ENCODE assay signal across 8 cellular contexts in genomic region chr5:177671755-177672690, GRCh38.
DNase-seq lines count a peak whose midpoint lies in the region; ATAC-seq lines count a peak whose summit lies in the region.
"Not testable (repeated sequence)": the region's sequence is repeated elsewhere in the genome, so short reads cannot be mapped to it uniquely, and the experiment has no call there.

No MANE protein-coding gene starts in this region.

- not testable (repeated sequence) for H3K27me3 Mint-ChIP-seq in CD4-positive, CD25-positive, alpha-beta regulatory T cell

- H2AFZ ChIP-seq in neuronal stem cell (ENCODE audit: low read length) = peak overlapping the region; percentile 84

- not testable (repeated sequence) for H3K9me3 Mint-ChIP-seq in CD4-positive, CD25-positive, alpha-beta regulatory T cell; activated naive CD4-positive, alpha-beta T cell treated with anti-CD3 and anti-CD28 coated beads, Interleukin-2, amount 50 U/mL, for 72 hours

- H3K4me2 ChIP-seq in neuronal stem cell (ENCODE audit: insufficient read depth, low read length, poor library complexity, severe bottlenecking) = peak overlapping the region; percentile 40

- not testable (repeated sequence) for H2AK5ac ChIP-seq in neuronal stem cell (ENCODE audit: low read depth, low read length)

- not testable (repeated sequence) for H4K8ac ChIP-seq in neuronal stem cell (ENCODE audit: low read depth, low read length)

- H3K4me1 Mint-ChIP-seq in CD4-positive, CD25-positive, alpha-beta regulatory T cell = peaks cover 0 to 17% (median 4%) of the 10 kb centered on the region in 4 donors

- H3K36me3 Mint-ChIP-seq in CD4-positive, CD25-positive, alpha-beta regulatory T cell; activated naive CD4-positive, alpha-beta T cell treated with anti-CD3 and anti-CD28 coated beads, Interleukin-2, amount 50 U/mL, for 72 hours: not testable (repeated sequence)

- not testable (repeated sequence) for H3K4me1 ChIP-seq in CD4-positive, CD25-positive, alpha-beta regulatory T cell (ENCODE audit: control insufficient read depth, insufficient read depth, low read length, poor library complexity, severe bottlenecking); neuronal stem cell (ENCODE audit: control insufficient read depth in 2 of 2, insufficient read depth in 1 of 2, low read depth in 1 of 2, low read length in 2 of 2)

- not testable (repeated sequence) for H3K23ac ChIP-seq in neuronal stem cell (ENCODE audit: low read depth, low read length, poor library complexity)

- no CpG with 5 or more reads among the region's 110 CpGs for WGBS in neuronal stem cell (ENCODE audit: extremely low coverage in 2 of 2, insufficient read length in 2 of 2, insufficient replicate concordance in 1 of 2), 2 donors

- not testable (repeated sequence) for H2BK15ac ChIP-seq in neuronal stem cell (ENCODE audit: low read length)

- H3K36me3 ChIP-seq in CD4-positive, CD25-positive, alpha-beta regulatory T cell (ENCODE audit: control insufficient read depth, insufficient read depth, low read length); neuronal stem cell (replicated peaks in 1 of 2; ENCODE audit: control insufficient read depth in 2 of 2, insufficient read depth in 2 of 2, low read length in 2 of 2): not testable (repeated sequence)

- intact Hi-C loops in head of caudate nucleus (cut with DNase I) = not testable (repeated sequence)

- H3K4me3 ChIP-seq in CD4-positive, CD25-positive, alpha-beta regulatory T cell (ENCODE audit: low read depth, low read length) = not testable (repeated sequence)
- peak overlapping the region; percentile 47 to 69 for H3K4me3 ChIP-seq in neuronal stem cell (ENCODE audit: low read length in 2 of 2)

- H3K14ac ChIP-seq in neuronal stem cell (ENCODE audit: low read length) = not testable (repeated sequence)

- H3K4me3 Mint-ChIP-seq in CD4-positive, CD25-positive, alpha-beta regulatory T cell = peak overlapping the region in 1 of 4 donors; percentile 62

- H3K27ac ChIP-seq in CD4-positive, CD25-positive, alpha-beta regulatory T cell (ENCODE audit: insufficient read depth, low read length, poor library complexity, severe bottlenecking); neuronal stem cell (replicated peaks; ENCODE audit: low read length): not testable (repeated sequence)

- H3K27ac Mint-ChIP-seq in CD4-positive, CD25-positive, alpha-beta regulatory T cell; activated naive CD4-positive, alpha-beta T cell treated with anti-CD3 and anti-CD28 coated beads, Interleukin-2, amount 50 U/mL, for 72 hours: not testable (repeated sequence)

- not testable (repeated sequence) for H3K79me1 ChIP-seq in neuronal stem cell (ENCODE audit: low read depth, low read length)

- not testable (repeated sequence) for H2BK5ac ChIP-seq in neuronal stem cell (ENCODE audit: low read length)

- ATAC-seq in CD4-positive, CD25-positive, alpha-beta regulatory T cell (ENCODE audit: low read depth in 2 of 2) = peak; percentile 78 to 82
- ATAC-seq in GM21381 (IDR thresholded peaks at IDR 0.05; ENCODE audit: unreplicated experiment) (peak; percentile 68), HG03280 (IDR thresholded peaks at IDR 0.05; ENCODE audit: unreplicated experiment) (peak; percentile 67)
- peak; percentile 85 to 88 for ATAC-seq in activated naive CD4-positive, alpha-beta T cell treated with anti-CD3 and anti-CD28 coated beads, Interleukin-2, amount 50 U/mL, for 72 hours

- not testable (repeated sequence) for H3K27me3 ChIP-seq in CD4-positive, CD25-positive, alpha-beta regulatory T cell (ENCODE audit: control insufficient read depth, insufficient read depth, low read length); neuronal stem cell (ENCODE audit: control insufficient read depth in 3 of 3, insufficient read depth in 3 of 3, low read depth in 1 of 3, low read length in 3 of 3)

- not testable (repeated sequence) for H3K9me3 ChIP-seq in CD4-positive, CD25-positive, alpha-beta regulatory T cell (ENCODE audit: control insufficient read depth in 2 of 2, low read length in 2 of 2); neuronal stem cell (replicated peaks in 1 of 2; ENCODE audit: control insufficient read depth in 2 of 2, insufficient read depth in 1 of 2, low read depth in 1 of 2, low read length in 2 of 2)

- not testable (repeated sequence) for H4K91ac ChIP-seq in neuronal stem cell (ENCODE audit: low read depth, low read length, poor library complexity)

- DNase-seq in CD4-positive, CD25-positive, alpha-beta regulatory T cell = peak; percentile 64 to 75 (median 73)
- peak; percentile 50 to 72 (median 64) for DNase-seq in T-helper 2 cell
- peak; percentile 71 to 80 for DNase-seq in activated naive CD4-positive, alpha-beta T cell treated with anti-CD3 and anti-CD28 coated beads, Interleukin-2, amount 50 U/mL, for 72 hours (ENCODE audit: low spot score in 2 of 2)
- peak; percentile 8 to 82 (median 65) for DNase-seq in head of caudate nucleus
- peak; percentile 31 for DNase-seq in neuronal stem cell (ENCODE audit: low spot score)
- DNase-seq in stimulated activated CD8-positive, alpha-beta memory T cell treated with anti-CD3 and anti-CD28 coated beads, Interleukin-4, amount 100 ng/mL, for 24 hours (ENCODE audit: low read depth) = peak; percentile 66

- not testable (repeated sequence) for H3K18ac ChIP-seq in neuronal stem cell (ENCODE audit: low read length)

- H2BK12ac ChIP-seq in neuronal stem cell (ENCODE audit: low read length) = not testable (repeated sequence)

- not testable (repeated sequence) for H3K9ac ChIP-seq in neuronal stem cell (ENCODE audit: low read depth, low read length, poor library complexity)

- not testable (repeated sequence) for H2BK120ac ChIP-seq in neuronal stem cell (ENCODE audit: low read depth, low read length)

- H3K4ac ChIP-seq in neuronal stem cell (ENCODE audit: low read length) = not testable (repeated sequence)
